Comparison of ENCODE assay signal across 18 cellular contexts in genomic region chr3:100209169-100209568, GRCh38.
"Had no signal": no experiment of that assay in that cellular context is flagged by ENCODE, and none has a peak within 500 bp of the region (broad histone marks: within the 10 kb centered on the region; RNA-seq: fewer than 3 reads in every experiment).

No MANE protein-coding gene starts in this region.

- H3K27ac Mint-ChIP-seq: type B pancreatic cell had no signal

- ATAC-seq: gastrocnemius medialis had no signal

- H3K36me3 ChIP-seq: gastrocnemius medialis, ovary, right atrium auricular region, suprapubic skin, thyroid gland had no signal

- H3K4me3 Mint-ChIP-seq: type B pancreatic cell had no signal

- H3K27me3 ChIP-seq: dorsolateral prefrontal cortex, gastrocnemius medialis, ovary, right atrium auricular region, suprapubic skin, thyroid gland had no signal

- H3K9me3 Mint-ChIP-seq: naive thymus-derived CD8-positive, alpha-beta T cell; type B pancreatic cell had no signal

- H3K27ac ChIP-seq: suprapubic skin, thyroid gland had no signal

- H3K36me3 Mint-ChIP-seq: naive thymus-derived CD8-positive, alpha-beta T cell; type B pancreatic cell had no signal

- H3K27me3 Mint-ChIP-seq: type B pancreatic cell had no signal

- FAIRE-seq: small intestine, urothelium cell line had no signal

- DNase-seq: cortex of kidney; dorsolateral prefrontal cortex; effector CD8-positive, alpha-beta T cell; gastrocnemius medialis; glutamatergic neuron; left colon; mammary epithelial cell; mucosa of descending colon; ovary; stimulated activated CD4-positive, alpha-beta T cell treated with anti-CD3 and anti-CD28 coated beads, Interleukin-2, amount 100 ng/mL, for 48 hours; stimulated activated naive CD8-positive, alpha-beta T cell treated with anti-CD3 and anti-CD28 coated beads, Interleukin-15, Interleukin-2, amounts not matched to agents 100 U/mL and 50 U/mL, for 24 hours; thyroid gland had no signal

- H3K4me3 ChIP-seq: dorsolateral prefrontal cortex, gastrocnemius medialis, mucosa of descending colon, ovary, right atrium auricular region, suprapubic skin, thyroid gland had no signal

- H3K9me3 ChIP-seq: gastrocnemius medialis, mucosa of descending colon, ovary, right atrium auricular region, suprapubic skin, thyroid gland had no signal
